In the genomic region with DNA sequence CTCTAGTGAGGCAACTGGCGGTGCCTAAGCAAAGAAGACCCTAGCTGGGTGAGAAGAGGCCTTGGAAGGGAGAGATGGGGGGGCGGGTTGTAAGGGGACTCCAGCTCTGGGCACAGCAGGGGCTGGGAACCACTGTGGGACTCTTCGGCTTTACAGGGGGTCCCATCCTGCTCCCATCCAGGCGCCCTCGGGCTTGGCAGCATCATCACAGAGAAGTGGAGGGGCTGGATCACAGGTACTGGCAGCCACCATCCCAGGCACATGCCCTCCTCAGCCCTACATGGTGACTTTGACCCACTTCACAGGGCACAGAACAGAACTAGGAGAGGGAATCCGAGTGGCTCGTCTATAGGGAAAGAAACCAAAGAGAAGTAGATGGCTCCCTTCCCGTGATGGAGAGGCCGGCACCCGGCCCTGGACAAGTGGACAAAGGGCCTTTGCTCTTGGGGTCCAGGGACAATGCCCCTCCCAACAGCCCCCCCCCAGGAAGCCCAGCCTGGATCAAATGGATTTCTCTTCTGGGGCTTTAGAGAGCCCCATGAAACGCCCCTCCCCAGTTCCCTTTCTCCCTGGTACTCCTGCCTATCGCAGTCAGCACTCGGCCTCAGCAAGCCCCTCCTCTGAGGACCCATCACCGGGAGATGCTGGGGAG, we compare ENCODE assay signal across 2 cellular contexts.
TF ChIP-seq lines count a peak whose summit lies in the region.

No MANE protein-coding gene starts in this region.

TF ChIP-seq in HCT116, 20 proteins besides CTCF, POLR2A, EP300 and RAD21 (continued from another document):
- TF ChIP-seq, protein P1, sequence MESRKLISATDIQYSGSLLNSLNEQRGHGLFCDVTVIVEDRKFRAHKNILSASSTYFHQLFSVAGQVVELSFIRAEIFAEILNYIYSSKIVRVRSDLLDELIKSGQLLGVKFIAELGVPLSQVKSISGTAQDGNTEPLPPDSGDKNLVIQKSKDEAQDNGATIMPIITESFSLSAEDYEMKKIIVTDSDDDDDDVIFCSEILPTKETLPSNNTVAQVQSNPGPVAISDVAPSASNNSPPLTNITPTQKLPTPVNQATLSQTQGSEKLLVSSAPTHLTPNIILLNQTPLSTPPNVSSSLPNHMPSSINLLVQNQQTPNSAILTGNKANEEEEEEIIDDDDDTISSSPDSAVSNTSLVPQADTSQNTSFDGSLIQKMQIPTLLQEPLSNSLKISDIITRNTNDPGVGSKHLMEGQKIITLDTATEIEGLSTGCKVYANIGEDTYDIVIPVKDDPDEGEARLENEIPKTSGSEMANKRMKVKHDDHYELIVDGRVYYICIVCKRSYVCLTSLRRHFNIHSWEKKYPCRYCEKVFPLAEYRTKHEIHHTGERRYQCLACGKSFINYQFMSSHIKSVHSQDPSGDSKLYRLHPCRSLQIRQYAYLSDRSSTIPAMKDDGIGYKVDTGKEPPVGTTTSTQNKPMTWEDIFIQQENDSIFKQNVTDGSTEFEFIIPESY (IDR thresholded peaks at IDR 0.05; ENCODE audit: extremely low read depth, insufficient replicate concordance, low read length) = no peak
- no peak for TF ChIP-seq SRF (IDR thresholded peaks at IDR 0.05; ENCODE audit: low read depth)
- no peak for TF ChIP-seq EZH2 (IDR thresholded peaks at IDR 0.05)
- no peak for TF ChIP-seq YY1 (IDR thresholded peaks at IDR 0.05; ENCODE audit: extremely low read depth, insufficient replicate concordance, low read depth, low read length)
- TF ChIP-seq TCF7L2 (IDR thresholded peaks at IDR 0.05; ENCODE audit: borderline replicate concordance, extremely low read depth, insufficient read depth, insufficient read length) = no peak
- no peak for TF ChIP-seq JUND (IDR thresholded peaks at IDR 0.05)
- no peak for TF ChIP-seq CEBPB (IDR thresholded peaks at IDR 0.05; ENCODE audit: low read depth)
- TF ChIP-seq, protein P2, sequence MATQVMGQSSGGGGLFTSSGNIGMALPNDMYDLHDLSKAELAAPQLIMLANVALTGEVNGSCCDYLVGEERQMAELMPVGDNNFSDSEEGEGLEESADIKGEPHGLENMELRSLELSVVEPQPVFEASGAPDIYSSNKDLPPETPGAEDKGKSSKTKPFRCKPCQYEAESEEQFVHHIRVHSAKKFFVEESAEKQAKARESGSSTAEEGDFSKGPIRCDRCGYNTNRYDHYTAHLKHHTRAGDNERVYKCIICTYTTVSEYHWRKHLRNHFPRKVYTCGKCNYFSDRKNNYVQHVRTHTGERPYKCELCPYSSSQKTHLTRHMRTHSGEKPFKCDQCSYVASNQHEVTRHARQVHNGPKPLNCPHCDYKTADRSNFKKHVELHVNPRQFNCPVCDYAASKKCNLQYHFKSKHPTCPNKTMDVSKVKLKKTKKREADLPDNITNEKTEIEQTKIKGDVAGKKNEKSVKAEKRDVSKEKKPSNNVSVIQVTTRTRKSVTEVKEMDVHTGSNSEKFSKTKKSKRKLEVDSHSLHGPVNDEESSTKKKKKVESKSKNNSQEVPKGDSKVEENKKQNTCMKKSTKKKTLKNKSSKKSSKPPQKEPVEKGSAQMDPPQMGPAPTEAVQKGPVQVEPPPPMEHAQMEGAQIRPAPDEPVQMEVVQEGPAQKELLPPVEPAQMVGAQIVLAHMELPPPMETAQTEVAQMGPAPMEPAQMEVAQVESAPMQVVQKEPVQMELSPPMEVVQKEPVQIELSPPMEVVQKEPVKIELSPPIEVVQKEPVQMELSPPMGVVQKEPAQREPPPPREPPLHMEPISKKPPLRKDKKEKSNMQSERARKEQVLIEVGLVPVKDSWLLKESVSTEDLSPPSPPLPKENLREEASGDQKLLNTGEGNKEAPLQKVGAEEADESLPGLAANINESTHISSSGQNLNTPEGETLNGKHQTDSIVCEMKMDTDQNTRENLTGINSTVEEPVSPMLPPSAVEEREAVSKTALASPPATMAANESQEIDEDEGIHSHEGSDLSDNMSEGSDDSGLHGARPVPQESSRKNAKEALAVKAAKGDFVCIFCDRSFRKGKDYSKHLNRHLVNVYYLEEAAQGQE (IDR thresholded peaks at IDR 0.05; ENCODE audit: low read depth) = no peak

TF ChIP-seq in WTC11, 78 proteins besides CTCF, POLR2A, EP300 and RAD21 (continued from another document):
- TF ChIP-seq, protein P3, sequence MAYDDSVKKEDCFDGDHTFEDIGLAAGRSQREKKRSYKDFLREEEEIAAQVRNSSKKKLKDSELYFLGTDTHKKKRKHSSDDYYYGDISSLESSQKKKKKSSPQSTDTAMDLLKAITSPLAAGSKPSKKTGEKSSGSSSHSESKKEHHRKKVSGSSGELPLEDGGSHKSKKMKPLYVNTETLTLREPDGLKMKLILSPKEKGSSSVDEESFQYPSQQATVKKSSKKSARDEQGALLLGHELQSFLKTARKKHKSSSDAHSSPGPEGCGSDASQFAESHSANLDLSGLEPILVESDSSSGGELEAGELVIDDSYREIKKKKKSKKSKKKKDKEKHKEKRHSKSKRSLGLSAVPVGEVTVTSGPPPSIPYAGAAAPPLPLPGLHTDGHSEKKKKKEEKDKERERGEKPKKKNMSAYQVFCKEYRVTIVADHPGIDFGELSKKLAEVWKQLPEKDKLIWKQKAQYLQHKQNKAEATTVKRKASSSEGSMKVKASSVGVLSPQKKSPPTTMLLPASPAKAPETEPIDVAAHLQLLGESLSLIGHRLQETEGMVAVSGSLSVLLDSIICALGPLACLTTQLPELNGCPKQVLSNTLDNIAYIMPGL (CRISPR knock-in tag; IDR thresholded peaks at IDR 0.05) = no peak
- TF ChIP-seq ZNF416 (CRISPR knock-in tag; IDR thresholded peaks at IDR 0.05) (no peak), ZNF219 (CRISPR knock-in tag; IDR thresholded peaks at IDR 0.05; ENCODE audit: borderline replicate concordance) (no peak), ZNF138 (CRISPR knock-in tag; conservative IDR thresholded peaks at IDR 0.05) (no peak), MYBL2 (CRISPR knock-in tag; IDR thresholded peaks at IDR 0.05) (no peak), OVOL2 (CRISPR knock-in tag; IDR thresholded peaks at IDR 0.05; ENCODE audit: borderline replicate concordance) (no peak)
- TF ChIP-seq, protein P4, sequence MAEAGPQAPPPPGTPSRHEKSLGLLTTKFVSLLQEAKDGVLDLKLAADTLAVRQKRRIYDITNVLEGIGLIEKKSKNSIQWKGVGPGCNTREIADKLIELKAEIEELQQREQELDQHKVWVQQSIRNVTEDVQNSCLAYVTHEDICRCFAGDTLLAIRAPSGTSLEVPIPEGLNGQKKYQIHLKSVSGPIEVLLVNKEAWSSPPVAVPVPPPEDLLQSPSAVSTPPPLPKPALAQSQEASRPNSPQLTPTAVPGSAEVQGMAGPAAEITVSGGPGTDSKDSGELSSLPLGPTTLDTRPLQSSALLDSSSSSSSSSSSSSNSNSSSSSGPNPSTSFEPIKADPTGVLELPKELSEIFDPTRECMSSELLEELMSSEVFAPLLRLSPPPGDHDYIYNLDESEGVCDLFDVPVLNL (CRISPR knock-in tag; IDR thresholded peaks at IDR 0.05; ENCODE audit: borderline replicate concordance, low read depth) = no peak
- TF ChIP-seq, protein P5, sequence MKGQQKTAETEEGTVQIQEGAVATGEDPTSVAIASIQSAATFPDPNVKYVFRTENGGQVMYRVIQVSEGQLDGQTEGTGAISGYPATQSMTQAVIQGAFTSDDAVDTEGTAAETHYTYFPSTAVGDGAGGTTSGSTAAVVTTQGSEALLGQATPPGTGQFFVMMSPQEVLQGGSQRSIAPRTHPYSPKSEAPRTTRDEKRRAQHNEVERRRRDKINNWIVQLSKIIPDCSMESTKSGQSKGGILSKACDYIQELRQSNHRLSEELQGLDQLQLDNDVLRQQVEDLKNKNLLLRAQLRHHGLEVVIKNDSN (CRISPR knock-in tag; IDR thresholded peaks at IDR 0.05) = no peak
- TF ChIP-seq, protein P6, sequence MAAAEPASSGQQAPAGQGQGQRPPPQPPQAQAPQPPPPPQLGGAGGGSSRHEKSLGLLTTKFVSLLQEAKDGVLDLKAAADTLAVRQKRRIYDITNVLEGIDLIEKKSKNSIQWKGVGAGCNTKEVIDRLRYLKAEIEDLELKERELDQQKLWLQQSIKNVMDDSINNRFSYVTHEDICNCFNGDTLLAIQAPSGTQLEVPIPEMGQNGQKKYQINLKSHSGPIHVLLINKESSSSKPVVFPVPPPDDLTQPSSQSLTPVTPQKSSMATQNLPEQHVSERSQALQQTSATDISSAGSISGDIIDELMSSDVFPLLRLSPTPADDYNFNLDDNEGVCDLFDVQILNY (CRISPR knock-in tag; IDR thresholded peaks at IDR 0.05) = no peak
